ENCODE assay signal across 27 cellular contexts in genomic region chr16:84215531-84215930, GRCh38. TPM values are rescaled to one million over a fixed set of nuclear protein-coding genes. Genes with fewer than 3 reads are reported as not detected.
DNase-seq lines count a peak whose midpoint lies in the region; TF ChIP-seq lines count a peak whose summit lies in the region.
"Had no signal": no experiment of that assay in that cellular context is flagged by ENCODE, and none has a peak within 500 bp of the region (broad histone marks: within the 10 kb centered on the region; RNA-seq: fewer than 3 reads in every experiment).

No MANE protein-coding gene starts in this region.

- H3K14ac ChIP-seq in trophoblast cell (ENCODE audit: low read length), result no peak overlapping the region

- H3K27ac ChIP-seq in SK-N-SH (ENCODE audit: low read depth in 2 of 2, low read length in 1 of 2), result no peak overlapping the region
- H3K27ac ChIP-seq in osteoblast (ENCODE audit: low read depth, low read length), result no peak overlapping the region
- no peak overlapping the region for H3K27ac ChIP-seq in trophoblast cell (ENCODE audit: low read depth, low read length)
- H3K27ac ChIP-seq: BLaER1 had no signal

- H2AFZ ChIP-seq in SK-N-SH (ENCODE audit: low read depth), result no peak overlapping the region
- H2AFZ ChIP-seq in osteoblast (ENCODE audit: low read length), result no peak overlapping the region
- no peak overlapping the region for H2AFZ ChIP-seq in trophoblast cell (ENCODE audit: insufficient read depth, low read length, poor library complexity)

- CTCF ChIA-PET in SK-N-SH (lab: Yijun Ruan, JAX), result interaction anchor here (0.8 to 2.1 kb wide), 4 partner anchors 16 to 269 kb away, joined by 3 to 5 read pairs (median 4); partner anchors contain the start of gene TAF1C

- peak in 1 of 2 experiments; percentile 20; a peak in 1 of 4 replicates for TF ChIP-seq EP300 in SK-N-SH (IDR thresholded peaks at IDR 0.05; ENCODE audit: borderline replicate concordance in 1 of 2, low read depth in 1 of 2, low read length in 1 of 2)

- H3K27me3 Mint-ChIP-seq in neural crest cell (ENCODE audit: low read depth) (no peaks in the 10 kb centered on the region), glutamatergic neuron (ENCODE audit: unreplicated experiment) (peaks cover 3% of the 10 kb centered on the region)
- H3K27me3 Mint-ChIP-seq: CD4-positive, CD25-positive, alpha-beta regulatory T cell had no signal

- H3K9ac ChIP-seq in SK-N-SH, result no peak overlapping the region
- H3K9ac ChIP-seq in trophoblast cell (ENCODE audit: low read length), result no peak overlapping the region
- H3K9ac ChIP-seq: BLaER1 had no signal

- WGBS in SK-N-SH (ENCODE audit: low lambda C conversion rate), result 22% methylated on average over 5 of the region's 5 CpGs
- WGBS in trophoblast cell (ENCODE audit: extremely low coverage, insufficient coverage, insufficient read length), result no CpG with 5 or more reads among the region's 5 CpGs

- H3K4me3 ChIP-seq in SK-N-SH (ENCODE audit: low read depth in 2 of 2, low read length in 1 of 2) (no peak overlapping the region), osteoblast (ENCODE audit: insufficient read depth, low read length) (no peak overlapping the region), trophoblast cell (ENCODE audit: low read depth, low read length) (no peak overlapping the region)
- H3K4me3 ChIP-seq: BLaER1 had no signal

- H3K79me1 ChIP-seq in trophoblast cell (ENCODE audit: low read length), result no peaks in the 10 kb centered on the region

- H3K9me3 Mint-ChIP-seq in neural crest cell (no peaks in the 10 kb centered on the region), glutamatergic neuron (ENCODE audit: unreplicated experiment) (peaks cover 2% of the 10 kb centered on the region)
- H3K9me3 Mint-ChIP-seq: CD4-positive, alpha-beta memory T cell; CD4-positive, CD25-positive, alpha-beta regulatory T cell; CD8-positive, alpha-beta memory T cell had no signal

- H3K36me3 ChIP-seq in SK-N-SH (replicated peaks in 1 of 2; ENCODE audit: control insufficient read depth in 1 of 2, insufficient read depth in 2 of 2, low read length in 1 of 2) (no peaks in the 10 kb centered on the region), osteoblast (ENCODE audit: insufficient read depth, low read length) (no peaks in the 10 kb centered on the region), trophoblast cell (ENCODE audit: control insufficient read depth in 1 of 2, insufficient read depth in 2 of 2, low read length in 2 of 2) (no peaks in the 10 kb centered on the region)
- H3K36me3 ChIP-seq: BE2C, BLaER1 had no signal

- H3K27me3 ChIP-seq in SK-N-SH (ENCODE audit: insufficient read depth) (no peaks in the 10 kb centered on the region), osteoblast (ENCODE audit: insufficient read depth, low read length) (peaks cover 15% of the 10 kb centered on the region), trophoblast cell (ENCODE audit: insufficient read depth, low read length) (no peaks in the 10 kb centered on the region)
- H3K27me3 ChIP-seq: BE2C, BLaER1 had no signal

- H3K9me3 ChIP-seq in SK-N-SH (no peaks in the 10 kb centered on the region), osteoblast (ENCODE audit: low read depth, low read length) (no peaks in the 10 kb centered on the region), trophoblast cell (ENCODE audit: insufficient read depth, low read depth, low read length) (peaks cover 1% of the 10 kb centered on the region)
- H3K9me3 ChIP-seq: BE2C had no signal

- H3K4me1 ChIP-seq in SK-N-SH (ENCODE audit: control insufficient read depth in 1 of 2, insufficient read depth in 2 of 2, low read depth in 1 of 2, low read length in 1 of 2), result peaks cover 0 to 18% of the 10 kb centered on the region in 2 experiments; a peak in 1 of 4 replicates
- no peaks in the 10 kb centered on the region for H3K4me1 ChIP-seq in osteoblast (ENCODE audit: insufficient read depth, low read length)
- peaks cover 0 to 5% of the 10 kb centered on the region in 2 experiments for H3K4me1 ChIP-seq in trophoblast cell (ENCODE audit: control insufficient read depth in 1 of 2, insufficient read depth in 2 of 2, low read length in 2 of 2)

- no peak overlapping the region for H2BK5ac ChIP-seq in trophoblast cell (ENCODE audit: low read depth, low read length, poor library complexity)

- TF ChIP-seq CTCF in SK-N-SH (IDR thresholded peaks at IDR 0.05) (no peak), neural crest cell (conservative IDR thresholded peaks at IDR 0.05) (no peak), osteoblast (IDR thresholded peaks at IDR 0.05; ENCODE audit: extremely low read depth, low read depth, low read length) (no peak), glutamatergic neuron (IDR thresholded peaks at IDR 0.05; ENCODE audit: partially characterized antibody, unreplicated experiment) (no peak)

- DNase-seq in SK-N-SH (peak; percentile 74), neural crest cell (ENCODE audit: low read depth, low spot score) (no peak), osteoblast (ENCODE audit: insufficient read length, low spot score, missing footprints) (peak; percentile 43), KBM-7 (no peak), G401 (ENCODE audit: low spot score) (no peak), glutamatergic neuron (no peak), trophoblast cell (no peak)
- DNase-seq: 8988T; ACHN; BE2C; C1 segment of cervical spinal cord; CD4-positive, alpha-beta memory T cell; CD4-positive, CD25-positive, alpha-beta regulatory T cell; CD8-positive, alpha-beta memory T cell; COR-L47; DMS 273 treated with DMSO at 0.1 percent for 48 hours; DMS153; DMS53; DMS79; DND-41; EL; GF-D8 had no signal

- no peaks in the 10 kb centered on the region for H3K9me2 ChIP-seq in SK-N-SH

- H4K20me1 ChIP-seq in SK-N-SH (ENCODE audit: insufficient read depth) (no peaks in the 10 kb centered on the region), osteoblast (ENCODE audit: insufficient read depth, low read length) (no peaks in the 10 kb centered on the region)
- H4K20me1 ChIP-seq: BLaER1 had no signal

- H2AK5ac ChIP-seq in trophoblast cell (ENCODE audit: low read length), result no peak overlapping the region

- no peak overlapping the region for H4K91ac ChIP-seq in trophoblast cell (ENCODE audit: low read depth, low read length)

- H3K27ac Mint-ChIP-seq in neural crest cell (ENCODE audit: unreplicated experiment), result peak overlapping the region; percentile 31
- H3K27ac Mint-ChIP-seq in glutamatergic neuron (ENCODE audit: unreplicated experiment), result no peak overlapping the region
- H3K27ac Mint-ChIP-seq: CD14-positive monocyte; CD4-positive, alpha-beta memory T cell; CD8-positive, alpha-beta memory T cell had no signal

- no peak overlapping the region for H3K4me3 Mint-ChIP-seq in neural crest cell
- H3K4me3 Mint-ChIP-seq in glutamatergic neuron (ENCODE audit: unreplicated experiment), result no peak overlapping the region
- H3K4me3 Mint-ChIP-seq: CD14-positive monocyte; CD4-positive, alpha-beta memory T cell; CD4-positive, CD25-positive, alpha-beta regulatory T cell; CD8-positive, alpha-beta memory T cell had no signal

- H3K79me2 ChIP-seq in SK-N-SH (ENCODE audit: insufficient read depth) (no peaks in the 10 kb centered on the region), osteoblast (ENCODE audit: insufficient read depth, low read length) (no peaks in the 10 kb centered on the region), trophoblast cell (ENCODE audit: control insufficient read depth, insufficient read depth, low read length, poor library complexity) (no peaks in the 10 kb centered on the region)

- H3K4me2 ChIP-seq in SK-N-SH, result no peak overlapping the region
- no peak overlapping the region for H3K4me2 ChIP-seq in osteoblast (ENCODE audit: insufficient read depth, low read length)
- H3K4me2 ChIP-seq in trophoblast cell (ENCODE audit: low read length), result no peak overlapping the region

- H4K8ac ChIP-seq in trophoblast cell (ENCODE audit: low read depth, low read length), result no peak overlapping the region

- no peak overlapping the region for H4K12ac ChIP-seq in trophoblast cell (ENCODE audit: low read depth, low read length)

- H3K4me1 Mint-ChIP-seq in neural crest cell, result peaks cover 11% of the 10 kb centered on the region
- H3K4me1 Mint-ChIP-seq in glutamatergic neuron (ENCODE audit: low read depth, unreplicated experiment), result peaks cover 14% of the 10 kb centered on the region
- H3K4me1 Mint-ChIP-seq: CD4-positive, alpha-beta memory T cell; CD4-positive, CD25-positive, alpha-beta regulatory T cell; CD8-positive, alpha-beta memory T cell had no signal

- H3K18ac ChIP-seq in trophoblast cell (ENCODE audit: low read length), result no peak overlapping the region

- no peak overlapping the region for H2BK120ac ChIP-seq in trophoblast cell (ENCODE audit: insufficient read depth, low read length, poor library complexity)

- H3K36me3 Mint-ChIP-seq in neural crest cell (ENCODE audit: low read depth) (no peaks in the 10 kb centered on the region), glutamatergic neuron (ENCODE audit: unreplicated experiment) (no peaks in the 10 kb centered on the region)
- H3K36me3 Mint-ChIP-seq: CD14-positive monocyte; CD4-positive, alpha-beta memory T cell; CD4-positive, CD25-positive, alpha-beta regulatory T cell; CD8-positive, alpha-beta memory T cell had no signal

- H3K4ac ChIP-seq in trophoblast cell (ENCODE audit: low read depth, low read length), result no peak overlapping the region

- H3K23ac ChIP-seq in trophoblast cell (ENCODE audit: low read length), result no peak overlapping the region

- H2BK12ac ChIP-seq in trophoblast cell (ENCODE audit: low read length), result no peak overlapping the region

- POLR2A ChIA-PET in SK-N-SH (lab: Yijun Ruan, JAX), result no interaction called here

- no peak for TF ChIP-seq RAD21 in SK-N-SH (IDR thresholded peaks at IDR 0.05; ENCODE audit: low read length)

- in situ Hi-C loops in KBM-7 (cut with MboI; ENCODE audit: low pct_unique_long_range_greater_than_20kb, low sequenced_read_pairs) (no loop called here), G401 (cut with HindIII; ENCODE audit: low sequenced_read_pairs) (no loop called here)

- no peaks in the 10 kb centered on the region for H3F3A ChIP-seq in SK-N-SH (replicated peaks; ENCODE audit: insufficient read depth)

RNA-seq across cellular contexts. Expression of gene KCNG4, which starts 24.3 kb away (rescaled TPM):
- polyA plus RNA-seq in SK-N-SH (2012; rRNA removed), result 0.02 TPM in 1 of 2 replicates, not detected in the other
- under 0.01 TPM in 1 of 2 replicates, not detected in the other for polyA plus RNA-seq in SK-N-SH (2012; cell fraction: cytosol; rRNA removed)
- 0.01 TPM in 1 of 2 replicates, not detected in the other for polyA plus RNA-seq in SK-N-SH (2012; cell fraction: nucleus; rRNA removed)
- total RNA-seq in neural crest cell (not detected in 2 replicates), osteoblast (not detected in 2 replicates), glutamatergic neuron (ENCODE audit: unreplicated experiment) (not detected)
- not detected in 2 replicates for total RNA-seq in G401 (2014; rRNA removed; shearing (Covaris generic))
- polyA plus RNA-seq in trophoblast cell (2013), result not detected in 2 replicates
- total RNA-seq: A673; CD4-positive, alpha-beta memory T cell; CD4-positive, CD25-positive, alpha-beta regulatory T cell; CD8-positive, alpha-beta memory T cell; Daoy had no signal
- polyA plus RNA-seq: AG04450; CD14-positive monocyte; CD4-positive, alpha-beta memory T cell; CD4-positive, CD25-positive, alpha-beta regulatory T cell; CD8-positive, alpha-beta memory T cell had no signal

RNA-seq across cellular contexts. Expression of gene ADAD2, which starts 24.6 kb away (rescaled TPM):
- not detected in 2 replicates for polyA plus RNA-seq in SK-N-SH (2012; rRNA removed)
- not detected in 2 replicates for polyA plus RNA-seq in SK-N-SH (2012; cell fraction: cytosol; rRNA removed)
- polyA plus RNA-seq in SK-N-SH (2012; cell fraction: nucleus; rRNA removed), result 0.02 and 0.04 TPM in 2 replicates
- not detected in 2 replicates for total RNA-seq in neural crest cell
- under 0.01 TPM in 1 of 2 replicates, not detected in the other for total RNA-seq in osteoblast
- not detected in 2 replicates for total RNA-seq in G401 (2014; rRNA removed; shearing (Covaris generic))
- not detected for total RNA-seq in glutamatergic neuron (ENCODE audit: unreplicated experiment)
- polyA plus RNA-seq in trophoblast cell (2013), result not detected in 2 replicates
- total RNA-seq: A673; CD4-positive, alpha-beta memory T cell; CD4-positive, CD25-positive, alpha-beta regulatory T cell; Daoy had no signal
- polyA plus RNA-seq: AG04450; CD14-positive monocyte; CD4-positive, alpha-beta memory T cell; CD8-positive, alpha-beta memory T cell had no signal

RNA-seq across cellular contexts. Expression of gene TAF1C, which starts 28.7 kb away (rescaled TPM):
- 49.3 and 56.1 TPM in 2 replicates for polyA plus RNA-seq in SK-N-SH (2012; rRNA removed)
- 7.4 and 12.2 TPM in 2 replicates for polyA plus RNA-seq in SK-N-SH (2012; cell fraction: cytosol; rRNA removed)
- 440 and 505 TPM in 2 replicates for polyA plus RNA-seq in SK-N-SH (2012; cell fraction: nucleus; rRNA removed)
- total RNA-seq in neural crest cell, result 76.0 and 86.4 TPM in 2 replicates
- total RNA-seq in osteoblast, result 19.5 and 20.6 TPM in 2 replicates
- 22.7 and 41.4 TPM in 2 replicates for total RNA-seq in G401 (2014; rRNA removed; shearing (Covaris generic))
- 74.7 TPM for total RNA-seq in glutamatergic neuron (ENCODE audit: unreplicated experiment)
- 34.5 and 38.5 TPM in 2 replicates for polyA plus RNA-seq in trophoblast cell (2013)

Comparison
In these comparisons a context has a peak if more than half of its experiments do, and no peak if none do; other contexts are left out.
1. DNase-seq: peak in SK-N-SH (single experiment) and osteoblast (single experiment); none in neural crest cell (single experiment), KBM-7 (single experiment), G401 (single experiment), glutamatergic neuron (single experiment) and trophoblast cell (0 of 2).